18 cellular contexts compared by ENCODE assay signal in genomic region chr9:38181866-38182265, GRCh38.
"Had no signal": no experiment of that assay in that cellular context is flagged by ENCODE, and none has a peak within 500 bp of the region (broad histone marks: within the 10 kb centered on the region; RNA-seq: fewer than 3 reads in every experiment).

No MANE protein-coding gene starts in this region.

- H3K4me1 ChIP-seq: esophagus muscularis mucosa, left ventricle myocardium inferior, psoas muscle had no signal

- H3K36me3 ChIP-seq: esophagus muscularis mucosa, left ventricle myocardium inferior, suprapubic skin, upper lobe of left lung had no signal

- H3K27ac ChIP-seq: coronary artery, esophagus muscularis mucosa, left ventricle myocardium inferior, psoas muscle, suprapubic skin, upper lobe of left lung had no signal

- DNase-seq: activated CD4-positive, CD25-positive, alpha-beta regulatory T cell; activated naive CD4-positive, alpha-beta T cell treated with anti-CD3 and anti-CD28 coated beads, Interleukin-2, amount 10 ng/mL, durations not matched to agents 7 days and 5 days; caudate nucleus; effector CD8-positive, alpha-beta T cell; foreskin fibroblast; head of caudate nucleus; islet precursor cell; left ventricle myocardium inferior; mesendoderm; nephron progenitor cell; psoas muscle; stimulated activated naive CD4-positive, alpha-beta T cell treated with Interleukin-2 at 50 U/mL for 16 hours; T-helper 17 cell had no signal

- H3K9me3 ChIP-seq: esophagus muscularis mucosa, left ventricle myocardium inferior, psoas muscle, suprapubic skin, upper lobe of left lung had no signal

- H3K4me3 ChIP-seq: coronary artery, esophagus muscularis mucosa, left ventricle myocardium inferior, psoas muscle, suprapubic skin, upper lobe of left lung had no signal

- H3K27me3 ChIP-seq: esophagus muscularis mucosa, suprapubic skin, upper lobe of left lung had no signal

- ATAC-seq: psoas muscle, sciatic nerve, T-helper 17 cell had no signal
